In genomic region chr16:69396187-69397061, GRCh38 we compare ENCODE assay signal across 8 cellular contexts. TPM values are rescaled to one million over a fixed set of nuclear protein-coding genes. Genes with fewer than 3 reads are reported as not detected.
A peak's percentile ranks its signal among the peaks of the same experiment; 100 is the strongest.
DNase-seq lines count a peak whose midpoint lies in the region; ATAC-seq and TF ChIP-seq lines count a peak whose summit lies in the region.

No MANE protein-coding gene starts in this region.

- H2AFZ ChIP-seq in IMR-90 (replicated peaks; ENCODE audit: low read length, poor library complexity), result peak overlapping the region; percentile 55
- peak overlapping the region; percentile 29 for H2AFZ ChIP-seq in PC-3 (ENCODE audit: low read length)

- H2BK15ac ChIP-seq in IMR-90 (ENCODE audit: low read depth, low read length), result peak overlapping the region; percentile 32; the same call in 1 of the 3 replicates

- TF ChIP-seq CTCF in IMR-90 (conservative IDR thresholded peaks at IDR 0.05; ENCODE audit: low read depth, low read length) (peak; percentile 73), PC-3 (conservative IDR thresholded peaks at IDR 0.05; ENCODE audit: low read depth, low read length) (peak; percentile 71), natural killer cell (IDR thresholded peaks at IDR 0.05) (peak; percentile 8)

- H3K36me3 Mint-ChIP-seq in natural killer cell, result no peaks in the 10 kb centered on the region

- no peaks in the 10 kb centered on the region for H3K27me3 Mint-ChIP-seq in natural killer cell (ENCODE audit: low read depth in 2 of 2)

- TF ChIP-seq RAD21 in IMR-90 (IDR thresholded peaks at IDR 0.05; ENCODE audit: low read length), result peak; percentile 65

- peak overlapping the region; percentile 59; the same call in 1 of the 2 replicates for H3K4ac ChIP-seq in IMR-90 (ENCODE audit: low read depth, low read length)

- H3K4me2 ChIP-seq in IMR-90 (ENCODE audit: low read depth, low read length), result peak overlapping the region; percentile 73
- peak overlapping the region; percentile 66 for H3K4me2 ChIP-seq in PC-3 (ENCODE audit: low read length)

- DNase-seq in ELR (ENCODE audit: low read depth) (peak; percentile 95), IMR-90 (peak; percentile 96), PC-3 (peak; percentile 83), natural killer cell (peak; percentile 54)
- DNase-seq in activated T-cell treated with anti-CD3 and anti-CD28 coated beads, Interleukin-2, amount 50 U/mL, for 1 hour, result peak; percentile 46
- DNase-seq in stimulated activated naive CD4-positive, alpha-beta T cell (lab: John Stamatoyannopoulos, UW), result peak; percentile 12 to 79 (median 56)

- peak overlapping the region; percentile 37; the same call in 1 of the 2 replicates for H3K23ac ChIP-seq in IMR-90 (ENCODE audit: low read depth, low read length)

- peak overlapping the region; percentile 54 for H3K18ac ChIP-seq in IMR-90 (ENCODE audit: low read depth, low read length)

- in situ Hi-C loops in IMR-90 (cut with MboI; ENCODE audit: low sequenced_read_pairs), result loop anchor here (5.0 to 10.0 kb wide), 2 partner anchors 288 to 356 kb away; partner anchors contain the start of gene NOB1

- H3K27ac Mint-ChIP-seq in natural killer cell, result peak overlapping the region; percentile 41 to 81

- H3K27me3 ChIP-seq in IMR-90 (ENCODE audit: control insufficient read depth, insufficient read depth, low read length) (no peaks in the 10 kb centered on the region; the same call in 1 of the 2 replicates), PC-3 (ENCODE audit: low read length) (no peaks in the 10 kb centered on the region)

- H3K4me3 ChIP-seq in IMR-90 (ENCODE audit: insufficient read depth, low read depth, low read length), result peak overlapping the region; percentile 13; the same call in 1 of the 2 replicates
- peak overlapping the region; percentile 26; the same call in 1 of the 2 replicates for H3K4me3 ChIP-seq in PC-3 (ENCODE audit: low read length)

- peak overlapping the region; percentile 81 for H2BK5ac ChIP-seq in IMR-90 (ENCODE audit: low read depth, low read length, poor library complexity, severe bottlenecking)

- no peaks in the 10 kb centered on the region for H3F3A ChIP-seq in PC-3 (ENCODE audit: low read length, unreplicated experiment)

- H3K4me3 Mint-ChIP-seq in natural killer cell, result peak overlapping the region; percentile 13

- H2AK5ac ChIP-seq in IMR-90 (ENCODE audit: low read depth, low read length), result no peak overlapping the region

- H3K9me3 ChIP-seq in IMR-90 (ENCODE audit: control insufficient read depth, insufficient read depth, low read length), result no peaks in the 10 kb centered on the region
- no peaks in the 10 kb centered on the region for H3K9me3 ChIP-seq in PC-3 (ENCODE audit: low read length)

- H3K36me3 ChIP-seq in IMR-90 (ENCODE audit: control insufficient read depth, insufficient read depth, low read length), result no peaks in the 10 kb centered on the region
- no peaks in the 10 kb centered on the region for H3K36me3 ChIP-seq in PC-3 (ENCODE audit: low read depth, low read length)

- peak overlapping the region; percentile 33; the same call in 1 of the 2 replicates for H3K9ac ChIP-seq in IMR-90 (ENCODE audit: low read depth, low read length)
- H3K9ac ChIP-seq in PC-3 (ENCODE audit: low read length), result peak overlapping the region; percentile 33; the same call in 1 of the 2 replicates

- peaks cover 7% of the 10 kb centered on the region; the same call in 1 of the 2 replicates for H3K9me1 ChIP-seq in IMR-90 (ENCODE audit: insufficient read depth, low read length)

- no peak overlapping the region for H2AK9ac ChIP-seq in IMR-90 (replicated peaks; ENCODE audit: low read depth, low read length, poor library complexity)

- BruUV-seq in IMR-90 (replicated peaks; lab: Mats Ljungman, UMichigan) (no TSS peak), PC-3 (replicated peaks; lab: Mats Ljungman, UMichigan) (no TSS peak)

- peak overlapping the region in 1 of 2 experiments; percentile 1; a peak in 1 of 4 replicates for H4K8ac ChIP-seq in IMR-90 (ENCODE audit: low read depth in 2 of 2, low read length in 2 of 2)

- ATAC-seq in IMR-90 (ENCODE audit: low read depth), result peak; percentile 79
- ATAC-seq in PC-3, result peak; percentile 52
- ATAC-seq in esophagus mucosa, result peak; percentile 80
- peak; percentile 72 to 97 (median 80) for ATAC-seq in natural killer cell
- no peak for ATAC-seq in HG03139 (IDR thresholded peaks at IDR 0.05; ENCODE audit: unreplicated experiment)

- CTCF ChIA-PET in IMR-90 (lab: Yijun Ruan, JAX) (interaction anchor here (0.5 to 2.6 kb wide), 12 partner anchors 8 to 358 kb away, joined by 3 to 14 read pairs (median 3); partner anchors contain the start of gene NOB1), PC-3 (lab: Charles Lee) (interaction anchor here (0.6 to 1.1 kb wide), 6 partner anchors 8 to 358 kb away, joined by 3 to 7 read pairs (median 4); partner anchors contain the start of gene NOB1)

- H2BK120ac ChIP-seq in IMR-90 (ENCODE audit: low read depth, low read length), result peak overlapping the region; percentile 52; the same call in 1 of the 2 replicates

- peak overlapping the region; percentile 24; the same call in 1 of the 2 replicates for H4K91ac ChIP-seq in IMR-90 (ENCODE audit: insufficient read depth, low read depth, low read length)

- intact Hi-C loops in IMR-90 (cut with micrococcal nuclease) (loop anchor here (1.0 to 5.0 kb wide), 3 partner anchors 169 to 358 kb away; partner anchors contain the start of genes NFAT5 and NOB1), PC-3 (cut with micrococcal nuclease) (loop anchor here (1.0 to 10.0 kb wide), 6 partner anchors 56 to 358 kb away; partner anchors contain the start of genes NFAT5 and NOB1), natural killer cell (cut with micrococcal nuclease) (loop anchor here (10.0 kb wide), 2 partner anchors 68 to 218 kb away; no protein-coding TSS in a partner anchor)

- H3K4me1 Mint-ChIP-seq in natural killer cell, result peaks cover 5 to 7% of the 10 kb centered on the region in 2 donors

- H3K27ac ChIP-seq in IMR-90 (ENCODE audit: insufficient read depth, low read length), result peak overlapping the region; percentile 62; the same call in 1 of the 2 replicates
- H3K27ac ChIP-seq in PC-3 (ENCODE audit: low read length), result peak overlapping the region; percentile 79

- H3K9me3 Mint-ChIP-seq in natural killer cell, result no peaks in the 10 kb centered on the region

- 0 out of 2 replicates have a peak overlapping the region, but pooled peaks have one; percentile 28 for H2BK20ac ChIP-seq in IMR-90 (ENCODE audit: low read depth, low read length)

- peaks cover 0 to 14% of the 10 kb centered on the region in 2 experiments; a peak in 1 of 4 replicates for H3K79me1 ChIP-seq in IMR-90 (ENCODE audit: low read depth in 1 of 2, low read length in 2 of 2)

- POLR2A ChIA-PET in IMR-90 (lab: Charles Lee; ENCODE audit: unreplicated experiment) (interaction anchor here (1.0 kb wide), 1 partner anchor 358 kb away, joined by 3 read pairs; the partner anchor contains the start of gene NOB1), PC-3 (lab: Charles Lee; ENCODE audit: unreplicated experiment) (no interaction called here)

- no peaks in the 10 kb centered on the region for H3K9me2 ChIP-seq in PC-3 (replicated peaks; ENCODE audit: low read length)

- TF ChIP-seq POLR2A in IMR-90 (IDR thresholded peaks at IDR 0.05; ENCODE audit: low read depth, low read length), result no peak

- dilution Hi-C loops in IMR-90 (cut with HindIII; ENCODE audit: low sequenced_read_pairs, unreplicated experiment), result no loop called here

- H3K4me1 ChIP-seq in IMR-90 (ENCODE audit: control insufficient read depth, insufficient read depth, low read length), result peaks cover 12% of the 10 kb centered on the region
- peaks cover 29% of the 10 kb centered on the region for H3K4me1 ChIP-seq in PC-3 (ENCODE audit: insufficient read depth, low read length)

- no CpG with 5 or more reads among the region's 13 CpGs for WGBS in IMR-90 (ENCODE audit: extremely low coverage in 2 of 2, insufficient read length in 1 of 2), 2 experiments

- H3K79me2 ChIP-seq in PC-3 (ENCODE audit: low read length), result no peaks in the 10 kb centered on the region

- peak overlapping the region; percentile 6 for H4K5ac ChIP-seq in IMR-90 (ENCODE audit: low read depth, low read length)

- H3K14ac ChIP-seq in IMR-90 (replicated peaks; ENCODE audit: low read depth, low read length), result peak overlapping the region; percentile 14; the same call in 1 of the 2 replicates

- H4K20me1 ChIP-seq in IMR-90 (ENCODE audit: insufficient read depth, low read length), result peaks cover 5% of the 10 kb centered on the region; the same call in 1 of the 2 replicates
- no peaks in the 10 kb centered on the region for H4K20me1 ChIP-seq in PC-3 (ENCODE audit: low read length)

- H3K56ac ChIP-seq in IMR-90 (ENCODE audit: extremely low read depth, insufficient read depth, low read length), result 0 out of 2 replicates have a peak overlapping the region, but pooled peaks have one; percentile 6

RNA-seq across cellular contexts. Expression of gene TERF2, which starts 10.6 kb away (rescaled TPM):
- total RNA-seq in IMR-90 (2012; rRNA removed) (9.0 and 9.2 TPM in 2 replicates), PC-3 (2014; rRNA removed) (8.4 and 17.2 TPM in 2 replicates), esophagus mucosa (19.7 TPM), natural killer cell (10 to 100 TPM; 35.0 to 44.2 (median 36.6) TPM)
- polyA plus RNA-seq in IMR-90 (2012; rRNA removed), result 13.8 and 15.2 TPM in 2 replicates
- polyA plus RNA-seq in IMR-90 (2012; cell fraction: cytosol; rRNA removed), result 9.0 and 9.2 TPM in 2 replicates
- 4.3 and 11.3 TPM in 2 replicates for polyA plus RNA-seq in IMR-90 (2012; cell fraction: nucleus; rRNA removed; ENCODE audit: low replicate concordance)

RNA-seq across cellular contexts. Expression of gene CYB5B, which starts 28.0 kb away (rescaled TPM):
- total RNA-seq in IMR-90 (2012; rRNA removed) (102 and 106 TPM in 2 replicates), PC-3 (2014; rRNA removed) (64.5 and 77.1 TPM in 2 replicates), esophagus mucosa (83.7 TPM), natural killer cell (100 to 1,000 TPM in 1 of 3 donors, 10 to 100 TPM in 2; 73.1 to 106 (median 88.4) TPM)
- 76.1 and 100 TPM in 2 replicates for polyA plus RNA-seq in IMR-90 (2012; rRNA removed)
- 10.7 and 23.7 TPM in 2 replicates for polyA plus RNA-seq in IMR-90 (2012; cell fraction: cytosol; rRNA removed)
- 7.0 and 46.0 TPM in 2 replicates for polyA plus RNA-seq in IMR-90 (2012; cell fraction: nucleus; rRNA removed; ENCODE audit: low replicate concordance)

RNA-seq across cellular contexts. Expression of gene TMED6, which starts 44.8 kb away (rescaled TPM):
- not detected in 2 replicates for total RNA-seq in IMR-90 (2012; rRNA removed)
- 0.10 and 0.20 TPM in 2 replicates for polyA plus RNA-seq in IMR-90 (2012; rRNA removed)
- not detected in 2 replicates for polyA plus RNA-seq in IMR-90 (2012; cell fraction: cytosol; rRNA removed)
- polyA plus RNA-seq in IMR-90 (2012; cell fraction: nucleus; rRNA removed; ENCODE audit: low replicate concordance), result 0.08 and 0.73 TPM in 2 replicates
- total RNA-seq in PC-3 (2014; rRNA removed), result not detected in 2 replicates
- 0.52 TPM for total RNA-seq in esophagus mucosa
- total RNA-seq in natural killer cell, result 1 to 10 TPM; 1.4 to 1.8 (median 1.6) TPM

RNA-seq across cellular contexts. Expression of gene NIP7, which starts 56.9 kb away (rescaled TPM):
- total RNA-seq in IMR-90 (2012; rRNA removed) (28.3 and 40.5 TPM in 2 replicates), PC-3 (2014; rRNA removed) (25.4 and 28.3 TPM in 2 replicates), esophagus mucosa (29.0 TPM), natural killer cell (10 to 100 TPM; 33.7 to 41.8 (median 37.7) TPM)
- polyA plus RNA-seq in IMR-90 (2012; rRNA removed), result 10.6 and 14.0 TPM in 2 replicates
- 3.4 and 16.1 TPM in 2 replicates for polyA plus RNA-seq in IMR-90 (2012; cell fraction: cytosol; rRNA removed)
- 3.0 and 8.0 TPM in 2 replicates for polyA plus RNA-seq in IMR-90 (2012; cell fraction: nucleus; rRNA removed; ENCODE audit: low replicate concordance)

RNA-seq across cellular contexts. Expression of gene COG8, which starts 57.1 kb away (rescaled TPM):
- total RNA-seq in IMR-90 (2012; rRNA removed) (19.4 and 26.2 TPM in 2 replicates), PC-3 (2014; rRNA removed) (27.2 and 29.5 TPM in 2 replicates), esophagus mucosa (18.4 TPM), natural killer cell (10 to 100 TPM; 26.3 to 34.6 (median 29.0) TPM)
- 22.8 and 23.4 TPM in 2 replicates for polyA plus RNA-seq in IMR-90 (2012; rRNA removed)
- 16.0 and 27.1 TPM in 2 replicates for polyA plus RNA-seq in IMR-90 (2012; cell fraction: cytosol; rRNA removed)
- polyA plus RNA-seq in IMR-90 (2012; cell fraction: nucleus; rRNA removed; ENCODE audit: low replicate concordance), result 19.7 and 25.4 TPM in 2 replicates

Comparison
In these comparisons a context has a peak if more than half of its experiments do, and no peak if none do; other contexts are left out.
1. DNase-seq: peak in every context shown above with its lines; median percentile 96 in IMR-90; 95 in ELR; 83 in PC-3; 56 in stimulated activated naive CD4-positive, alpha-beta T cell; 54 in natural killer cell; 46 in activated T-cell treated with anti-CD3 and anti-CD28 coated beads, Interleukin-2, amount 50 U/mL, for 1 hour.
2. CTCF ChIP-seq: peak in every context shown above with its lines; median percentile 73 in IMR-90; 71 in PC-3; 8 in natural killer cell.